In genomic region chr1:96387785-96388184, GRCh38 we compare ENCODE assay signal across 9 cellular contexts.
"Had no signal": no experiment of that assay in that cellular context is flagged by ENCODE, and none has a peak within 500 bp of the region (broad histone marks: within the 10 kb centered on the region; RNA-seq: fewer than 3 reads in every experiment).

No MANE protein-coding gene starts in this region.

- H3K4me3 ChIP-seq: thoracic aorta, upper lobe of right lung had no signal

- ATAC-seq: sciatic nerve, upper lobe of right lung had no signal

- DNase-seq: activated CD4-positive, alpha-beta T cell treated with anti-CD3 and anti-CD28 coated beads for 1 hour; activated CD4-positive, alpha-beta T cell treated with anti-CD3 and anti-CD28 coated beads, Interleukin-2, amount 50 U/mL, for 48 hours; activated naive CD4-positive, alpha-beta T cell treated with anti-CD3 and anti-CD28 coated beads, Interleukin-2, amount 10 ng/mL, durations not matched to agents 7 days and 5 days; activated T-cell treated with anti-CD3 and anti-CD28 coated beads, Interleukin-2, amount 50 U/mL, for 24 hours; endodermal cell; head of caudate nucleus; upper lobe of right lung had no signal
